ENCODE assay signal across 8 cellular contexts in genomic region chr2:197310271-197310939, GRCh38. TPM values are rescaled to one million over a fixed set of nuclear protein-coding genes. Genes with fewer than 3 reads are reported as not detected.
DNase-seq lines count a peak whose midpoint lies in the region; ATAC-seq and TF ChIP-seq lines count a peak whose summit lies in the region.

TSS of gene ANKRD44 (minus strand) at chr2:197310780. CDS start at chr2:197310604, 176 bp downstream.

- no peaks in the 10 kb centered on the region for H3K27me3 ChIP-seq in adrenal gland
- no peaks in the 10 kb centered on the region for H3K27me3 ChIP-seq in heart right ventricle
- no peaks in the 10 kb centered on the region for H3K27me3 ChIP-seq in prostate gland (replicated peaks; ENCODE audit: insufficient read depth)

- H3K4me3 ChIP-seq in GM12875 (ENCODE audit: low read depth, low read length) (peak within 1 kb of the TSS; percentile 61), adrenal gland (peak within 1 kb of the TSS; percentile 1 to 90 (median 56)), heart right ventricle (peak within 1 kb of the TSS; percentile 27 to 84 (median 74)), prostate gland (peak within 1 kb of the TSS; percentile 64 to 70)

- no peaks in the 10 kb centered on the region for H3K36me3 ChIP-seq in adrenal gland (replicated peaks in 1 of 2)
- no peaks in the 10 kb centered on the region for H3K36me3 ChIP-seq in heart right ventricle
- H3K36me3 ChIP-seq in prostate gland: no peaks in the 10 kb centered on the region

- peak; percentile 57 for TF ChIP-seq CTCF in GM12875 (IDR thresholded peaks at IDR 0.05; ENCODE audit: borderline replicate concordance, insufficient read depth, low read depth, low read length)
- TF ChIP-seq CTCF in adrenal gland (IDR thresholded peaks at IDR 0.05): peak in 5 of 6 experiments; percentile 40 to 94 (median 56)
- peak in 8 of 9 donors; percentile 16 to 60 (median 42) for TF ChIP-seq CTCF in heart right ventricle (IDR thresholded peaks at IDR 0.05)
- TF ChIP-seq CTCF in prostate gland (IDR thresholded peaks at IDR 0.05): peak; percentile 32 to 79 (median 56)

- intact Hi-C loops in adrenal gland (cut with DNase I): loop anchor here (2.0 to 10.0 kb wide), 4 partner anchors 116 to 196 kb away; no protein-coding TSS in a partner anchor
- intact Hi-C loops in heart right ventricle (cut with DNase I): loop anchor here (1.0 to 10.0 kb wide), 13 partner anchors 64 to 306 kb away; no protein-coding TSS in a partner anchor
- intact Hi-C loops in prostate gland (cut with DNase I): loop anchor here (1.0 to 5.0 kb wide), 3 partner anchors 119 to 298 kb away; no protein-coding TSS in a partner anchor

- peak within 1 kb of the TSS in 3 of 5 donors; percentile 79 to 96 (median 82) for H3K27ac ChIP-seq in adrenal gland
- peak within 1 kb of the TSS; percentile 44 to 92 (median 68) for H3K27ac ChIP-seq in heart right ventricle
- H3K27ac ChIP-seq in prostate gland: peak within 1 kb of the TSS; percentile 68 to 82

- H3K9me3 ChIP-seq in adrenal gland (replicated peaks in 1 of 3): no peaks in the 10 kb centered on the region
- H3K9me3 ChIP-seq in heart right ventricle: no peaks in the 10 kb centered on the region
- H3K9me3 ChIP-seq in prostate gland: no peaks in the 10 kb centered on the region

- 0 to 1% (median 0%) methylated on average over 7 to 93 of the region's 93 CpGs for WGBS in adrenal gland, 4 donors
- WGBS in heart right ventricle, 2 donors: 0 to 1% methylated on average over 49 to 91 of the region's 93 CpGs
- whole genome bisulfite sequencing in prostate gland: 0% methylated on average over 58 of the region's 93 CpGs

- ATAC-seq in HG02759 (IDR thresholded peaks at IDR 0.05; ENCODE audit: unreplicated experiment) (peak; percentile 79), heart right ventricle (peak; percentile 97 to 98 (median 98))

- H3K4me1 ChIP-seq in adrenal gland (replicated peaks in 1 of 2) (peaks cover 9 to 37% of the 10 kb centered on the region in 2 donors), heart right ventricle (peaks cover 0 to 50% (median 22%) of the 10 kb centered on the region in 9 donors), prostate gland (replicated peaks) (no peaks in the 10 kb centered on the region)

- DNase-seq in NCI-H1417 (lab: John Stamatoyannopoulos, UW): peak; percentile 62 to 84 (median 78)
- DNase-seq in T-helper 1 cell: peak; percentile 82 to 92 (median 87)
- peak; percentile 92 to 96 (median 95) for DNase-seq in adrenal gland
- DNase-seq in heart right ventricle: peak; percentile 90 to 93
- peak; percentile 85 for DNase-seq in prostate gland (ENCODE audit: low spot score)
- peak; percentile 94 for DNase-seq in ureter (ENCODE audit: low spot score)

- TF ChIP-seq POLR2A in adrenal gland (IDR thresholded peaks at IDR 0.05): peak in 1 of 2 donors; percentile 89
- TF ChIP-seq POLR2A in prostate gland (IDR thresholded peaks at IDR 0.05): peak; percentile 53

RNA-seq across cellular contexts. Expression of gene ANKRD44, which starts in this region (rescaled TPM):
- total RNA-seq in adrenal gland (10 to 100 TPM; 12.9 to 40.2 (median 28.3) TPM), heart right ventricle (10 to 100 TPM in 1 of 10 donors, 1 to 10 TPM in 9; 4.2 to 20.1 (median 7.3) TPM), prostate gland (10 to 100 TPM in 1 of 2 donors, 1 to 10 TPM in 1; 6.0 to 11.2 TPM), ureter (36.1 TPM)
- polyA plus RNA-seq in adrenal gland (10 to 100 TPM in 1 of 3 donors, 1 to 10 TPM in 2; 3.8 to 19.1 (median 5.0) TPM), heart right ventricle (1 to 10 TPM; 1.1 to 2.3 TPM)

Comparison
In these comparisons a context has a peak if more than half of its experiments do, and no peak if none do; other contexts are left out.
1. Peak in every context shown above with its lines: DNase-seq, ATAC-seq, H3K4me3 ChIP-seq and H3K27ac ChIP-seq.